ENCODE assay signal across 13 cellular contexts in the genomic region with DNA sequence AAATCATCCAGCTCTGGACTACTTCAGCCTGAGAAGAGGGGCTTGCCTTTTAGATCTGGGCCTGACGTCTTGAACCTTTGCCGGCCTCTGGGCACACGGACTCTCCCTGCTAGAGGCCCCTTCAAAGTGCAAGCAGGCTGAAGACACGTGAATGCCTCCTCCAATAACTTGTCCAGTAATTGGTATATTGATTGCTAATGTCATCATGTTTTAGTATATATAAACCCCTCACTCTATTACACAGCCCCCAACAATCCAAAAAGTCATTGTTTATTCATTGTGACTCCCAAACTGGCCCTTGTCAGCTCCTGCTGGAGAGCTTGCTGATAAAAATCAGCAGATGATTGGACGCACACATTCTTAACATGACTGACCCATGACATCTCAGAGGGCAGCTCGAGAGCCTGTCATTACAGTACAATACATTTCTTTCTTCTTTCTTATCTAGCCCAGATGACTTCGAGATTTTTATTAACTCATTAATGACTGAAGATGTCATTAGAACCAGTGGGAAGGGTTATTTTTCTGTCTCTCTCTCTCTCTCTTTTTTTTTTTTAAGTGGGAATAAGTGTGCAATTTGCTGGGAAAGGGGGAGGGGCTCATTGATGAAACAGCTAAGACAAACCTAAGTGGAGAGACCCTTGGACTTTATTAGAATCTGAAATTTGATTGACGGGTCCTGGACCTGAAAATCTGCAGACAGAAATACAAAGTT.
DNase-seq lines count a peak whose midpoint lies in the region; ATAC-seq, FAIRE-seq and TF ChIP-seq lines count a peak whose summit lies in the region.
"Had no signal": no experiment of that assay in that cellular context is flagged by ENCODE, and none has a peak within 500 bp of the region (broad histone marks: within the 10 kb centered on the region; RNA-seq: fewer than 3 reads in every experiment).

No MANE protein-coding gene starts in this region.

- H3K27me3 Mint-ChIP-seq in astrocyte (ENCODE audit: low read depth, unreplicated experiment), result no peaks in the 10 kb centered on the region
- H3K27me3 Mint-ChIP-seq in activated T-cell treated with anti-CD3 and anti-CD28 coated beads, Interleukin-2, amount 50 U/mL, for 72 hours (ENCODE audit: low read depth), result peaks cover 6% of the 10 kb centered on the region
- H3K27me3 Mint-ChIP-seq: stimulated activated naive B cell treated with anti-CD40 and anti-IgM and Interleukin-4, amounts not matched to agents 10 μg/mL and 1 μg/mL and 100 μg/mL, for 72 hours had no signal

- no peak overlapping the region for H2AFZ ChIP-seq in astrocyte (ENCODE audit: low read depth, low read length)

- H3K27ac ChIP-seq in cardiac muscle cell, result peak overlapping the region; percentile 4
- no peak overlapping the region for H3K27ac ChIP-seq in astrocyte (ENCODE audit: low read depth, low read length)
- peak overlapping the region; percentile 49 for H3K27ac ChIP-seq in lower lobe of right lung
- H3K27ac ChIP-seq in vagina, result no peak overlapping the region

- TF ChIP-seq CTCF in cardiac muscle cell (IDR thresholded peaks at IDR 0.05; ENCODE audit: low read depth, low read length), result no peak
- TF ChIP-seq CTCF in astrocyte (IDR thresholded peaks at IDR 0.05; ENCODE audit: insufficient read depth, low read depth, low read length), result no peak
- TF ChIP-seq CTCF in lower lobe of right lung (IDR thresholded peaks at IDR 0.05), result no peak
- TF ChIP-seq CTCF in vagina (IDR thresholded peaks at IDR 0.05), result no peak

- H3K79me2 ChIP-seq in astrocyte (ENCODE audit: insufficient read depth, low read length), result no peaks in the 10 kb centered on the region

- H3K4me1 ChIP-seq in cardiac muscle cell (ENCODE audit: low read depth) (peaks cover 17% of the 10 kb centered on the region), astrocyte (ENCODE audit: insufficient read depth, low read length) (peaks cover 26% of the 10 kb centered on the region), lower lobe of right lung (peaks cover 15% of the 10 kb centered on the region), vagina (peaks cover 6% of the 10 kb centered on the region)

- peak overlapping the region; percentile 84 for H3K27ac Mint-ChIP-seq in astrocyte (ENCODE audit: unreplicated experiment)
- H3K27ac Mint-ChIP-seq in activated T-cell treated with anti-CD3 and anti-CD28 coated beads, Interleukin-2, amount 50 U/mL, for 72 hours, result no peak overlapping the region
- H3K27ac Mint-ChIP-seq: H9; stimulated activated naive B cell treated with anti-CD40 and anti-IgM and Interleukin-4, amounts not matched to agents 10 μg/mL and 1 μg/mL and 100 μg/mL, for 72 hours had no signal

- no peaks in the 10 kb centered on the region for H3K9me3 Mint-ChIP-seq in astrocyte (ENCODE audit: unreplicated experiment)
- H3K9me3 Mint-ChIP-seq in activated T-cell treated with anti-CD3 and anti-CD28 coated beads, Interleukin-2, amount 50 U/mL, for 72 hours, result peaks cover 0 to 2% of the 10 kb centered on the region in 2 donors
- H3K9me3 Mint-ChIP-seq: H9; stimulated activated naive B cell treated with anti-CD40 and anti-IgM and Interleukin-4, amounts not matched to agents 10 μg/mL and 1 μg/mL and 100 μg/mL, for 72 hours had no signal

- H3K36me3 Mint-ChIP-seq in astrocyte (ENCODE audit: low read depth, unreplicated experiment), result peaks cover 4% of the 10 kb centered on the region
- no peaks in the 10 kb centered on the region for H3K36me3 Mint-ChIP-seq in activated T-cell treated with anti-CD3 and anti-CD28 coated beads, Interleukin-2, amount 50 U/mL, for 72 hours (ENCODE audit: insufficient read depth in 2 of 2)
- H3K36me3 Mint-ChIP-seq: stimulated activated naive B cell treated with anti-CD40 and anti-IgM and Interleukin-4, amounts not matched to agents 10 μg/mL and 1 μg/mL and 100 μg/mL, for 72 hours had no signal

- H3K9me3 ChIP-seq in cardiac muscle cell (ENCODE audit: low read depth), result no peaks in the 10 kb centered on the region
- no peaks in the 10 kb centered on the region for H3K9me3 ChIP-seq in astrocyte (ENCODE audit: insufficient read depth, low read depth, low read length)
- H3K9me3 ChIP-seq in lower lobe of right lung, result no peaks in the 10 kb centered on the region
- H3K9me3 ChIP-seq in vagina, result no peaks in the 10 kb centered on the region

- peaks cover 42% of the 10 kb centered on the region for H3K4me1 Mint-ChIP-seq in astrocyte (ENCODE audit: low read depth, unreplicated experiment)
- no peaks in the 10 kb centered on the region for H3K4me1 Mint-ChIP-seq in activated T-cell treated with anti-CD3 and anti-CD28 coated beads, Interleukin-2, amount 50 U/mL, for 72 hours (ENCODE audit: low read depth)
- H3K4me1 Mint-ChIP-seq: stimulated activated naive B cell treated with anti-CD40 and anti-IgM and Interleukin-4, amounts not matched to agents 10 μg/mL and 1 μg/mL and 100 μg/mL, for 72 hours had no signal

- H3K4me3 ChIP-seq in cardiac muscle cell (no peak overlapping the region), astrocyte (ENCODE audit: insufficient read depth, low read depth, low read length) (no peak overlapping the region), lower lobe of right lung (no peak overlapping the region), vagina (no peak overlapping the region)

- DNase-seq in cardiac muscle cell (ENCODE audit: low read depth in 1 of 2, low spot score in 1 of 2) (peak; percentile 25 to 30), left cardiac atrium (no peak), astrocyte (ENCODE audit: low read depth) (peak; percentile 72), lower lobe of right lung (no peak), vagina (ENCODE audit: extremely low spot score in 2 of 2) (no peak)
- no peak for DNase-seq in activated CD4-positive, CD25-positive, alpha-beta regulatory T cell (lab: John Stamatoyannopoulos, UW)
- DNase-seq in activated T-cell treated with anti-CD3 and anti-CD28 coated beads, Interleukin-2, amount 50 U/mL, for 72 hours, result no peak
- DNase-seq: activated T-cell treated with anti-CD3 and anti-CD28 coated beads for 4 hours; H9; NCI-H1092; stimulated activated naive B cell treated with anti-CD40 and anti-IgM and Interleukin-4, amounts not matched to agents 10 μg/mL and 1 μg/mL and 100 μg/mL, for 72 hours had no signal

- intact Hi-C loops in left cardiac atrium (cut with DNase I), result loop anchor here in 1 of 2 donors (10.0 kb wide), 1 partner anchor 110 kb away; no protein-coding TSS in a partner anchor
- intact Hi-C loops in lower lobe of right lung (cut with DNase I), result no loop called here
- intact Hi-C loops in vagina (cut with DNase I), result no loop called here

- no peak overlapping the region for H3K9ac ChIP-seq in astrocyte (ENCODE audit: low read length)

- H4K20me1 ChIP-seq in astrocyte (ENCODE audit: insufficient read depth, low read length), result no peaks in the 10 kb centered on the region

- H3K27me3 ChIP-seq in cardiac muscle cell (no peaks in the 10 kb centered on the region), astrocyte (ENCODE audit: insufficient read depth, low read length) (no peaks in the 10 kb centered on the region), lower lobe of right lung (ENCODE audit: low read depth) (no peaks in the 10 kb centered on the region), vagina (no peaks in the 10 kb centered on the region)

- TF ChIP-seq POLR2A in vagina (IDR thresholded peaks at IDR 0.05), result no peak

- H3K36me3 ChIP-seq in cardiac muscle cell, result no peaks in the 10 kb centered on the region
- H3K36me3 ChIP-seq in astrocyte (ENCODE audit: insufficient read depth, low read length), result no peaks in the 10 kb centered on the region
- no peaks in the 10 kb centered on the region for H3K36me3 ChIP-seq in lower lobe of right lung
- peaks cover 0 to 13% of the 10 kb centered on the region in 2 donors for H3K36me3 ChIP-seq in vagina

- FAIRE-seq in astrocyte (lab: Jason Lieb, UNC), result no peak
- FAIRE-seq: G401.6 had no signal

- H3K4me2 ChIP-seq in astrocyte (ENCODE audit: low read length), result peak overlapping the region; percentile 43

- no peak for ATAC-seq in left cardiac atrium
- peak; percentile 53 to 78 for ATAC-seq in lower lobe of right lung
- ATAC-seq in activated T-cell treated with anti-CD3 and anti-CD28 coated beads, Interleukin-2, amount 50 U/mL, for 72 hours (replicated peaks in 1 of 2), result no peak
- ATAC-seq in HG02798 (IDR thresholded peaks at IDR 0.05; ENCODE audit: poor library complexity, unreplicated experiment), result no peak
- ATAC-seq: stimulated activated naive B cell treated with anti-CD40 and anti-IgM and Interleukin-4, amounts not matched to agents 10 μg/mL and 1 μg/mL and 100 μg/mL, for 72 hours had no signal

- peak overlapping the region; percentile 51 for H3K4me3 Mint-ChIP-seq in astrocyte (ENCODE audit: unreplicated experiment)
- H3K4me3 Mint-ChIP-seq in activated T-cell treated with anti-CD3 and anti-CD28 coated beads, Interleukin-2, amount 50 U/mL, for 72 hours, result no peak overlapping the region
- H3K4me3 Mint-ChIP-seq: H9; stimulated activated naive B cell treated with anti-CD40 and anti-IgM and Interleukin-4, amounts not matched to agents 10 μg/mL and 1 μg/mL and 100 μg/mL, for 72 hours had no signal

Comparison
In these comparisons a context has a peak if more than half of its experiments do, and no peak if none do; other contexts are left out.
1. DNase-seq: peak in cardiac muscle cell (2 of 2) and astrocyte (single experiment); none in left cardiac atrium (single experiment), lower lobe of right lung (single experiment), activated CD4-positive, CD25-positive, alpha-beta regulatory T cell (0 of 4), activated T-cell treated with anti-CD3 and anti-CD28 coated beads, Interleukin-2, amount 50 U/mL, for 72 hours (0 of 2) and vagina (0 of 2).
2. H3K27ac ChIP-seq: peak in cardiac muscle cell (single experiment) and lower lobe of right lung (single experiment); none in astrocyte (single experiment) and vagina (single experiment).
3. ATAC-seq: peak in lower lobe of right lung (2 of 2); none in left cardiac atrium (0 of 2), activated T-cell treated with anti-CD3 and anti-CD28 coated beads, Interleukin-2, amount 50 U/mL, for 72 hours (0 of 2) and HG02798 (single experiment).